In the genomic region with DNA sequence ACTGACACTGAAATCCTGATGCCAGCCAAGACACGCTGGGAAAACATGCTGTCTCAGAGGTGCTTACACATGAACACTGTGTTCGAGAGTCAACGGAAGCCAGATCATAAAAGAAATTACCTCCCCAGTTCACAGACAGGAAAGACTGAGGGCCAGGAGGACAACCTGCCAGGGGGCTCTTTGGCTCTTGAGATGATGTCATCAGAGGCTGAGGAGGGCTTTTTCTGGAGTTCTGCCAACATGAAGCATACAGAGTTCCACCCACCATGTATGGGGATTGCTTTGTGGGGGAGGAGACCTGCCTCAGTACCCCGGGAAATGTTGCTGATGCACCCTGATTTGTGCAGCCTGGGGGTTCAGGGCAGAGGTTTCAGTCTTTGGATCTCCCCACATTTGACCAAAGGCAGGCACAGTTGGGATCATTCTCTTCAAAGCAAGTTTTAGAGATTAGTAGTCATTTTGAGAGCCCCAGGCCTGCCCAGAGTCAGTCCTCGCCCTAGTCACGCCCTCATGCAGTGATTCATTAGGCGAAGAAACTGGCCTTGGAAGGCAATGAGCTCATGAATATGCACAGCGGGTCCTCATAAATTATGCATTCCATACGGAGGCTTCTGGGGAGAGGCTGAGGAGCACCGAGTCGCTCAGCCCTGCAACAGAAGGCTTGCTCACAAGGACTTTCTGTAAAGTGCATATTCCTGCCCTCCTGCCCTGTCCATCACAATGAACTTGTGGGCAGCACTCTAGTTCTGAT, we compare ENCODE assay signal across 10 cellular contexts. TPM values are rescaled to one million over a fixed set of nuclear protein-coding genes. Genes with fewer than 3 reads are reported as not detected.
A peak's percentile ranks its signal among the peaks of the same experiment; 100 is the strongest.
DNase-seq lines count a peak whose midpoint lies in the region; ATAC-seq and TF ChIP-seq lines count a peak whose summit lies in the region.
"Had no signal": no experiment of that assay in that cellular context is flagged by ENCODE, and none has a peak within 500 bp of the region (broad histone marks: within the 10 kb centered on the region; RNA-seq: fewer than 3 reads in every experiment).

No MANE protein-coding gene starts in this region.

- no peak overlapping the region for H3K4me2 ChIP-seq in Karpas-422 (ENCODE audit: low read depth, low read length, poor library complexity, severe bottlenecking)

- no peaks in the 10 kb centered on the region for H3K36me3 ChIP-seq in Panc1 (ENCODE audit: control insufficient read depth, insufficient read depth, low read length)
- H3K36me3 ChIP-seq in Karpas-422 (ENCODE audit: insufficient read depth, low read length), result no peaks in the 10 kb centered on the region

- H2AFZ ChIP-seq in Karpas-422 (ENCODE audit: low read length), result no peak overlapping the region

- ATAC-seq in Panc1 (peak; percentile 21; the same call in 1 of the 2 replicates), GM18909 (IDR thresholded peaks at IDR 0.05; ENCODE audit: poor library complexity, unreplicated experiment) (no peak)

- CTCF ChIA-PET in Panc1 (lab: Charles Lee), result no interaction called here

- BruUV-seq in Panc1 (replicated peaks; lab: Mats Ljungman, UMichigan), result no TSS peak

- no peak overlapping the region for H3K9ac ChIP-seq in Karpas-422 (ENCODE audit: low read length)

- no peak overlapping the region for H3K4me3 ChIP-seq in Panc1 (ENCODE audit: low read depth in 2 of 2, low read length in 2 of 2)
- H3K4me3 ChIP-seq in retinal pigment epithelial cell (ENCODE audit: low read length), result no peak overlapping the region
- H3K4me3 ChIP-seq in Karpas-422 (ENCODE audit: low read length), result no peak overlapping the region

- H3K4me1 ChIP-seq in Panc1 (ENCODE audit: control insufficient read depth, insufficient read depth, low read length), result peaks cover 57% of the 10 kb centered on the region
- H3K4me1 ChIP-seq in Karpas-422 (ENCODE audit: low read length), result no peaks in the 10 kb centered on the region

- POLR2A ChIA-PET in Panc1 (lab: Charles Lee), result interaction anchor here (0.7 kb wide), 1 partner anchor 63 kb away, joined by 3 read pairs; no protein-coding TSS in a partner anchor

- H3K79me2 ChIP-seq in Karpas-422 (ENCODE audit: low read length), result no peaks in the 10 kb centered on the region

- H3K27ac ChIP-seq in Panc1 (ENCODE audit: low read length) (peak overlapping the region; percentile 66), Karpas-422 (ENCODE audit: low read length) (no peak overlapping the region)

- H3K27me3 ChIP-seq in Panc1 (ENCODE audit: control insufficient read depth, insufficient read depth, low read length), result no peaks in the 10 kb centered on the region
- H3K27me3 ChIP-seq in Karpas-422 (ENCODE audit: low read length), result peaks cover 3% of the 10 kb centered on the region; the same call in 1 of the 2 replicates

- H3K9me3 ChIP-seq in Panc1 (ENCODE audit: control insufficient read depth, insufficient read depth, low read depth, low read length) (no peaks in the 10 kb centered on the region), Karpas-422 (ENCODE audit: low read length) (no peaks in the 10 kb centered on the region)

- intact Hi-C loops in Panc1 (cut with micrococcal nuclease; ENCODE audit: unreplicated experiment), result no loop called here

- TF ChIP-seq CTCF in Panc1 (IDR thresholded peaks at IDR 0.05) (no peak), retinal pigment epithelial cell (conservative IDR thresholded peaks at IDR 0.05; ENCODE audit: low read depth, low read length) (no peak)

- in situ Hi-C loops in Panc1 (cut with HindIII; ENCODE audit: low pct_unique_long_range_greater_than_20kb, low sequenced_read_pairs), result no loop called here

- no peaks in the 10 kb centered on the region for H3K9me2 ChIP-seq in Karpas-422 (replicated peaks; ENCODE audit: insufficient read depth, low read length)

- no peaks in the 10 kb centered on the region; the same call in 1 of the 2 replicates for H4K20me1 ChIP-seq in Karpas-422 (ENCODE audit: insufficient read depth, low read depth, low read length)

- DNase-seq in GM03348 (ENCODE audit: low spot score) (peak; percentile 90), Panc1 (ENCODE audit: low read depth, low spot score) (no peak), fibroblast of peridontal ligament (ENCODE audit: extremely low read depth) (peak; percentile 91), retinal pigment epithelial cell (ENCODE audit: low read depth) (peak; percentile 80), NCI-H510A (lab: John Stamatoyannopoulos, UW) (no peak), NCI-H1105 treated with DMSO at 0.1 percent for 48 hours (lab: John Stamatoyannopoulos, UW) (no peak), Karpas-422 (no peak)
- DNase-seq: activated gamma-delta T cell treated with Interleukin-2 at 50 U/mL for 16 hours, left cardiac atrium had no signal

RNA-seq across cellular contexts. Expression of a gene that starts 34.9 kb away (rescaled TPM):
- total RNA-seq in Panc1 (2021; ENCODE audit: unreplicated experiment), result 35.3 TPM
- 34.8 TPM for polyA plus RNA-seq in Panc1 (2012; ENCODE audit: insufficient read length)
- not detected in 2 replicates for total RNA-seq in Karpas-422 (2014; rRNA removed; shearing (Covaris generic); ENCODE audit: low replicate concordance)

Comparison
In these comparisons a context has a peak if more than half of its experiments do, and no peak if none do; other contexts are left out.
1. DNase-seq: peak in GM03348 (single experiment), fibroblast of peridontal ligament (single experiment) and retinal pigment epithelial cell (single experiment); none in Panc1 (single experiment), NCI-H510A (single experiment), NCI-H1105 treated with DMSO at 0.1 percent for 48 hours (single experiment) and Karpas-422 (single experiment).
2. RNA of a gene that starts 34.9 kb away (total RNA-seq): 35.3 TPM in Panc1 (single experiment); not detected in Karpas-422; every median in the first group is over 10 times any median in the second.